ENCODE assay signal across 8 cellular contexts in the genomic region with DNA sequence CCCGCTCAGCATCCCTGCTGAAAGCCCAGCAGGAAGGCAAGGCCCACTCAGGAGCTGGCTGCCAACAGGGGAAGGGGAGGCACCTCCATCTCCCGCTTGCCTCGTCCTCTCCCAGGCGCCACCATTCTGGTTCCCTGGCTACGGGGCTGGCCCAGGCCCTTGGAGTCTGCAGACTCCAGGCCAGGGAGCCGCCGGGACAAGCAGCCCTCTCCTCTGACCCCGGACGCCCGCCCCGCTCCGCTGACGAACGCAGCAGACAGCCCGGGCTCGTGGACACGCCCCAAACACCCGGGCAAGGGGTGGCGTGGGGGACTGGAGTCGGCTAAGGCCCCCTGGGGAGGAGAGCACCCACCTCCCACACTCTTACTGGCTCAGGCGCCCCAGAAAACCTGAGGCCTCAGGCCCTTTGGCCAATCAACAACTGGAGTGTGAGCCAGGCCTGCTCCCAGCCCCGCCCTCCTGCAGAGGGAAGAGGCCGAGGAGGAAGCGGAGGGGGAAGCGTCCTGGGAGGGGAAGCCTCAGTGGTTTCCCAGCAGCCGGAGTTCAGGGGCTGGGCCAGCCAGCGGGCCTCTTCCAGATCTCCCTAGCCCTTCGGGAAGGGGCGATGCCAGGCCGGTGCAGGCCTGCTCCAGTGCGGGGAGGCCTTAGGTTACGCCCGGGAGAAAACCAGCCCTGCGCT. TPM values are rescaled to one million over a fixed set of nuclear protein-coding genes. Genes with fewer than 3 reads are reported as not detected.
DNase-seq lines count a peak whose midpoint lies in the region; ATAC-seq and TF ChIP-seq lines count a peak whose summit lies in the region.

No MANE protein-coding gene starts in this region.

- H3K9me3 ChIP-seq in ascending aorta (no peaks in the 10 kb centered on the region), heart right ventricle (no peaks in the 10 kb centered on the region), ovary (no peaks in the 10 kb centered on the region)

- peak overlapping the region; percentile 47 to 58 for H3K4me3 ChIP-seq in ascending aorta
- H3K4me3 ChIP-seq in heart right ventricle: peak overlapping the region in 9 of 10 donors; percentile 26 to 55 (median 47)
- peak overlapping the region; percentile 37 for H3K4me3 ChIP-seq in ovary

- H3K36me3 ChIP-seq in ascending aorta (no peaks in the 10 kb centered on the region), heart right ventricle (no peaks in the 10 kb centered on the region), ovary (no peaks in the 10 kb centered on the region)

- H3K27ac ChIP-seq in ascending aorta: peak overlapping the region; percentile 97 to 98
- peak overlapping the region; percentile 65 to 100 (median 98) for H3K27ac ChIP-seq in heart right ventricle
- H3K27ac ChIP-seq in ovary: peak overlapping the region; percentile 84 to 99

- DNase-seq in DMS114 treated with DMSO at 0.1 percent for 48 hours (lab: John Stamatoyannopoulos, UW; ENCODE audit: unreplicated experiment) (peak; percentile 27), HT-29 (ENCODE audit: low spot score) (peak; percentile 86), SIG-M5 treated with dmso at 0.1 percent for 504 hours (lab: John Stamatoyannopoulos, UW; ENCODE audit: unreplicated experiment) (peak; percentile 95), ascending aorta (ENCODE audit: low spot score in 2 of 2) (peak; percentile 92 to 98), heart right ventricle (peak; percentile 92 to 96), ovary (peak; percentile 95 to 97 (median 96))

- H3K27me3 ChIP-seq in ascending aorta (no peaks in the 10 kb centered on the region), heart right ventricle (no peaks in the 10 kb centered on the region), ovary (no peaks in the 10 kb centered on the region)

- ATAC-seq in heart right ventricle: peak; percentile 9 to 53 (median 40)
- no peak for ATAC-seq in HG02798 (IDR thresholded peaks at IDR 0.05; ENCODE audit: poor library complexity, unreplicated experiment)
- no peak for ATAC-seq in HG03039 (IDR thresholded peaks at IDR 0.05; ENCODE audit: unreplicated experiment)

- WGBS in heart right ventricle, 2 donors: 2 to 5% methylated on average over 32 to 34 of the region's 34 CpGs
- WGBS in ovary, 3 donors: 2% methylated on average over 25 to 34 of the region's 34 CpGs

- H3K4me1 ChIP-seq in ascending aorta (peaks cover 41 to 50% of the 10 kb centered on the region in 2 donors), heart right ventricle (peaks cover 45 to 62% (median 58%) of the 10 kb centered on the region in 9 donors), ovary (ENCODE audit: insufficient read depth) (peaks cover 37% of the 10 kb centered on the region)

- intact Hi-C loops in ascending aorta (cut with DNase I): loop anchor here (10.0 kb wide), 2 partner anchors 342 to 1268 kb away; a partner anchor contains a TSS
- intact Hi-C loops in heart right ventricle (cut with DNase I): loop anchor here in 2 of 10 donors (10.0 kb wide), 3 partner anchors 222 to 342 kb away; a partner anchor contains a TSS
- intact Hi-C loops in ovary (cut with DNase I): no loop called here

- TF ChIP-seq CTCF in ascending aorta (IDR thresholded peaks at IDR 0.05) (no peak), heart right ventricle (IDR thresholded peaks at IDR 0.05) (no peak), ovary (IDR thresholded peaks at IDR 0.05) (no peak)

- peak; percentile 43 for TF ChIP-seq EP300 in ovary (IDR thresholded peaks at IDR 0.05)

- peak; percentile 71 for TF ChIP-seq POLR2A in ovary (IDR thresholded peaks at IDR 0.05)

RNA-seq across cellular contexts. Expression of a gene that starts 4.2 kb away (rescaled TPM):
- total RNA-seq in HT-29 (2014; rRNA removed; shearing (Covaris generic)): 32.9 and 49.6 TPM in 2 replicates
- 4.9 TPM for total RNA-seq in ascending aorta
- total RNA-seq in heart right ventricle: 10 to 100 TPM in 6 of 10 donors, 1 to 10 TPM in 4; 6.9 to 14.1 (median 11.0) TPM
- 10 to 100 TPM in 1 of 2 donors, 1 to 10 TPM in 1; 5.0 to 11.6 TPM for polyA plus RNA-seq in heart right ventricle
- 10 to 100 TPM in 6 of 7 donors, 1 to 10 TPM in 1; 5.4 to 37.0 (median 27.3) TPM for total RNA-seq in ovary
- 10 to 100 TPM in 1 of 2 donors, 1 to 10 TPM in 1; 5.0 to 15.4 TPM for polyA plus RNA-seq in ovary

RNA-seq across cellular contexts. Expression of a gene that starts 59.4 kb away (rescaled TPM):
- total RNA-seq in HT-29 (2014; rRNA removed; shearing (Covaris generic)): 18.5 and 25.7 TPM in 2 replicates
- total RNA-seq in ascending aorta (127 TPM), heart right ventricle (10 to 100 TPM; 21.6 to 33.4 (median 27.0) TPM), ovary (10 to 100 TPM; 35.1 to 50.6 (median 45.9) TPM)
- polyA plus RNA-seq in heart right ventricle (10 to 100 TPM; 21.0 to 75.1 TPM), ovary (10 to 100 TPM in 1 of 2 donors, 1 to 10 TPM in 1; 9.3 to 42.0 TPM)

Comparison
In these comparisons a context has a peak if more than half of its experiments do, and no peak if none do; other contexts are left out.
1. DNase-seq: peak in every context shown above with its lines; median percentile 96 in ovary; 95 in SIG-M5 treated with dmso at 0.1 percent for 504 hours; 95 in ascending aorta; 94 in heart right ventricle; 86 in HT-29; 27 in DMS114 treated with DMSO at 0.1 percent for 48 hours.
2. ATAC-seq: peak in heart right ventricle (8 of 8); none in HG02798 (single experiment) and HG03039 (single experiment).
3. Peak in every context shown above with its lines, with median percentiles within 50 percentile points of each other: H3K27ac ChIP-seq and H3K4me3 ChIP-seq.